ENCODE assay signal across 1 cellular context in the genomic region with DNA sequence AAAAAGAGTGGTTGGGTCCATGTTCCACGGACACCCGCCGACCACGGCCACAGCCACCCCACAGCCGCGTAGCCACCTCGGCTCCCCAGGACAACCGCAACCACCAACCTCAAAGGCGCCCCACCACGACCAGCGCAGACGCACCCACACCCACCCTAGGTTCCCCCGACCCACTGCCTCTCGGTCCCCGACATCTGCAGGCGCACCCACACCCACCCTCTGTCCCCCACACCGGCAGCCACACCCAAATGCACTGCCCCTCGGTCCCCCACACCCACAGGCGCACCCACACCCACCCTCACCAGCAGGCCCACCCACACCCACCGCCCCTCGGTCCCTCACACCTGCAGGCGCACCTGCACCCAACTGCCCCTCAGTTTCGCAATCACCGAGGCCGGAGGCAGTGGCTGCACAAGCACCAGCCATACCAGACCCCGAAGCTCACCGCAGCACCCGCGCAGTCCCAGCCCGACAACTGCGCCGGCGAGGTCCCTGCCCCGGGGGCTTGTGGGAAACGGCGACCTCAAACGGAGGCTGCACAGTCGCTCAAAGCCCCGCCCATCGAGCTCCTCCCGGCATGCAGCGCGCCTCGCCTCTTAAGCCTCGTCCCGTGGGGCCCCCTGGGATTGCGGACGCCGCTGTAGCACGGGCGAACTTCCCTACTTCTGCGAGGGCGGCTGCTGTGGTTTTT.
TF ChIP-seq lines count a peak whose summit lies in the region.

No MANE protein-coding gene starts in this region.

TF ChIP-seq in K562, 482 proteins besides CTCF, POLR2A, EP300 and RAD21:
- TF ChIP-seq, protein P1, sequence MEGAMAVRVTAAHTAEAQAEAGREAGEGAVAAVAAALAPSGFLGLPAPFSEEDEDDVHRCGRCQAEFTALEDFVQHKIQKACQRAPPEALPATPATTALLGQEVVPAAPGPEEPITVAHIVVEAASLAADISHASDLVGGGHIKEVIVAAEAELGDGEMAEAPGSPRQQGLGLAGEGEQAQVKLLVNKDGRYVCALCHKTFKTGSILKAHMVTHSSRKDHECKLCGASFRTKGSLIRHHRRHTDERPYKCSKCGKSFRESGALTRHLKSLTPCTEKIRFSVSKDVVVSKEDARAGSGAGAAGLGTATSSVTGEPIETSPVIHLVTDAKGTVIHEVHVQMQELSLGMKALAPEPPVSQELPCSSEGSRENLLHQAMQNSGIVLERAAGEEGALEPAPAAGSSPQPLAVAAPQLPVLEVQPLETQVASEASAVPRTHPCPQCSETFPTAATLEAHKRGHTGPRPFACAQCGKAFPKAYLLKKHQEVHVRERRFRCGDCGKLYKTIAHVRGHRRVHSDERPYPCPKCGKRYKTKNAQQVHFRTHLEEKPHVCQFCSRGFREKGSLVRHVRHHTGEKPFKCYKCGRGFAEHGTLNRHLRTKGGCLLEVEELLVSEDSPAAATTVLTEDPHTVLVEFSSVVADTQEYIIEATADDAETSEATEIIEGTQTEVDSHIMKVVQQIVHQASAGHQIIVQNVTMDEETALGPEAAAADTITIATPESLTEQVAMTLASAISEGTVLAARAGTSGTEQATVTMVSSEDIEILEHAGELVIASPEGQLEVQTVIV (CRISPR knock-in tag; IDR thresholded peaks at IDR 0.05; ENCODE audit: borderline replicate concordance): no peak
- no peak for TF ChIP-seq U2AF2 (optimal IDR thresholded peaks at IDR 0.05; ENCODE audit: low read depth, low read length)
- peak; percentile 23; the same call in 1 of the 2 replicates for TF ChIP-seq CEBPB (tag; IDR thresholded peaks at IDR 0.05)
- TF ChIP-seq POLR2G (IDR thresholded peaks at IDR 0.05; ENCODE audit: low read depth, low read length): peak; percentile 63
- TF ChIP-seq, protein P2, sequence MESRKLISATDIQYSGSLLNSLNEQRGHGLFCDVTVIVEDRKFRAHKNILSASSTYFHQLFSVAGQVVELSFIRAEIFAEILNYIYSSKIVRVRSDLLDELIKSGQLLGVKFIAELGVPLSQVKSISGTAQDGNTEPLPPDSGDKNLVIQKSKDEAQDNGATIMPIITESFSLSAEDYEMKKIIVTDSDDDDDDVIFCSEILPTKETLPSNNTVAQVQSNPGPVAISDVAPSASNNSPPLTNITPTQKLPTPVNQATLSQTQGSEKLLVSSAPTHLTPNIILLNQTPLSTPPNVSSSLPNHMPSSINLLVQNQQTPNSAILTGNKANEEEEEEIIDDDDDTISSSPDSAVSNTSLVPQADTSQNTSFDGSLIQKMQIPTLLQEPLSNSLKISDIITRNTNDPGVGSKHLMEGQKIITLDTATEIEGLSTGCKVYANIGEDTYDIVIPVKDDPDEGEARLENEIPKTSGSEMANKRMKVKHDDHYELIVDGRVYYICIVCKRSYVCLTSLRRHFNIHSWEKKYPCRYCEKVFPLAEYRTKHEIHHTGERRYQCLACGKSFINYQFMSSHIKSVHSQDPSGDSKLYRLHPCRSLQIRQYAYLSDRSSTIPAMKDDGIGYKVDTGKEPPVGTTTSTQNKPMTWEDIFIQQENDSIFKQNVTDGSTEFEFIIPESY (CRISPR knock-in tag; IDR thresholded peaks at IDR 0.05): 0 out of 2 replicates have a peak, but pooled peaks have one; percentile 25
- 0 out of 2 replicates have a peak, but pooled peaks have one; percentile 30 for TF ChIP-seq RBFOX2 (IDR thresholded peaks at IDR 0.05; ENCODE audit: low read depth, low read length)
